In genomic region chr15:67025719-67026118, GRCh38 we compare ENCODE assay signal across 9 cellular contexts. TPM values are rescaled to one million over a fixed set of nuclear protein-coding genes. Genes with fewer than 3 reads are reported as not detected.
DNase-seq lines count a peak whose midpoint lies in the region; ATAC-seq and TF ChIP-seq lines count a peak whose summit lies in the region.
"Had no signal": no experiment of that assay in that cellular context is flagged by ENCODE, and none has a peak within 500 bp of the region (broad histone marks: within the 10 kb centered on the region; RNA-seq: fewer than 3 reads in every experiment).

No MANE protein-coding gene starts in this region.

- TF ChIP-seq CTCF in C4-2B (conservative IDR thresholded peaks at IDR 0.05) (no peak), osteocyte (IDR thresholded peaks at IDR 0.05) (no peak), GM10266 (IDR thresholded peaks at IDR 0.05; ENCODE audit: control insufficient read depth, insufficient read depth, low read depth, missing control alignments) (no peak)

- H3K4me1 Mint-ChIP-seq in osteocyte (ENCODE audit: unreplicated experiment), result peaks cover 45% of the 10 kb centered on the region

- H3K27ac Mint-ChIP-seq in osteocyte (ENCODE audit: unreplicated experiment), result peak overlapping the region; percentile 90

- no peak overlapping the region for H3K4me3 Mint-ChIP-seq in osteocyte (ENCODE audit: unreplicated experiment)

- H3K9me3 Mint-ChIP-seq in osteocyte (ENCODE audit: unreplicated experiment), result no peaks in the 10 kb centered on the region

- no peaks in the 10 kb centered on the region for H3K36me3 Mint-ChIP-seq in osteocyte (ENCODE audit: unreplicated experiment)

- no peaks in the 10 kb centered on the region for H3K27me3 Mint-ChIP-seq in osteocyte (ENCODE audit: unreplicated experiment)

- H3K27ac ChIP-seq in C4-2B (peak overlapping the region; percentile 31), epithelial cell of prostate (peak overlapping the region; percentile 46)
- H3K27ac ChIP-seq: cardiac muscle cell had no signal

- peak; percentile 83 for DNase-seq in NCI-H69 (lab: John Stamatoyannopoulos, UW)
- no peak for DNase-seq in epithelial cell of prostate (ENCODE audit: low read depth, low spot score)
- no peak for DNase-seq in osteocyte (ENCODE audit: extremely low spot score, unreplicated experiment)
- no peak for DNase-seq in GM10266 (ENCODE audit: extremely low spot score)
- DNase-seq in NCI-H526 (lab: John Stamatoyannopoulos, UW), result no peak

- ATAC-seq in GM18517 (IDR thresholded peaks at IDR 0.05; ENCODE audit: unreplicated experiment), result no peak
- no peak for ATAC-seq in GM21825 (IDR thresholded peaks at IDR 0.05; ENCODE audit: unreplicated experiment)

RNA-seq across cellular contexts. Expression of gene SMAD3, which starts 39.7 kb away (rescaled TPM):
- 35.8 and 39.7 TPM in 2 replicates for total RNA-seq in osteocyte
